ENCODE assay signal across 28 cellular contexts in the genomic region with DNA sequence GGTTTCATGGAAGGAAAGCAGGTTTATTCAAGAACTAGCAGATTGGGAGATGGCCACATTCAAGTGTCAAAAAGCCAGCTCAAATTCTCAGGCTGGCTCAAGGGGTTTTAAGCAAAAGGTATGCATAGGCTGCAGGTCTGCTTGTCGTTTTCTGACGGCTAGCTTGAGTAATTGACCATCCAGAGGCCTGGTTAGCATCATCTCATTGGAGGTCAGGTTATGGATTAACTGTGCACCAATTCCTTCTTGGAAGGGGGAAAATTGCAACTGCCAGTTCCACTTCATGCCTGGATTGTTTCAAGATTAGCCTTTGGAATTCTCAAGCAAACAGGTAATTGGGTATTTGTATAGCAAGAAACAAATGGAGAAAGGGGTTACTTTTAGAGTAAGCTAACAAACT.
"Had no signal": no experiment of that assay in that cellular context is flagged by ENCODE, and none has a peak within 500 bp of the region (broad histone marks: within the 10 kb centered on the region; RNA-seq: fewer than 3 reads in every experiment).

No MANE protein-coding gene starts in this region.

- H3K4me3 ChIP-seq: heart left ventricle, pancreas, psoas muscle, thoracic aorta had no signal

- H3K36me3 ChIP-seq: heart left ventricle, pancreas, thoracic aorta had no signal

- ATAC-seq: esophagus mucosa; heart left ventricle; left cardiac atrium; psoas muscle; right cardiac atrium; stimulated activated naive CD8-positive, alpha-beta T cell treated with anti-CD3 and anti-CD28 coated beads, Interleukin-15, Interleukin-2, amounts not matched to agents 100 U/mL and 50 U/mL, for 24 hours had no signal

- H3K27me3 Mint-ChIP-seq: activated CD4-positive, alpha-beta memory T cell treated with anti-CD3 and anti-CD28 coated beads for 36 hours; activated CD4-positive, alpha-beta T cell treated with anti-CD3 and anti-CD28 coated beads, Interleukin-2, amount 10 ng/mL, durations not matched to agents 24 days and 14 days; activated naive CD4-positive, alpha-beta T cell treated with anti-CD3 and anti-CD28 coated beads, Interleukin-2, amount 10 ng/mL, durations not matched to agents 7 days and 5 days had no signal

- H3K27ac ChIP-seq: heart left ventricle, pancreas, psoas muscle, thoracic aorta had no signal

- H3K4me3 Mint-ChIP-seq: activated CD4-positive, alpha-beta memory T cell treated with anti-CD3 and anti-CD28 coated beads for 36 hours; activated CD4-positive, alpha-beta T cell treated with anti-CD3 and anti-CD28 coated beads, Interleukin-2, amount 10 ng/mL, durations not matched to agents 24 days and 14 days; activated naive CD4-positive, alpha-beta T cell treated with anti-CD3 and anti-CD28 coated beads, Interleukin-2, amount 10 ng/mL, durations not matched to agents 7 days and 5 days; activated T-cell treated with anti-CD3 and anti-CD28 coated beads, Interleukin-2, amount 50 U/mL, for 24 hours; immature natural killer cell; mesothelial cell of epicardium; naive B cell; neural crest cell; T-helper 1 cell treated with Interleukin-12 subunit alpha and Interleukin-12 subunit beta and Interleukin-4 antibody, amounts not matched to agents 30 μg/mL and 1 μg/mL, for 36 hours had no signal

- H3K9me3 ChIP-seq: pancreas, psoas muscle, thoracic aorta had no signal

- H3K27ac Mint-ChIP-seq: activated CD4-positive, alpha-beta memory T cell treated with anti-CD3 and anti-CD28 coated beads for 36 hours; activated CD4-positive, alpha-beta T cell treated with anti-CD3 and anti-CD28 coated beads, Interleukin-2, amount 10 ng/mL, durations not matched to agents 24 days and 14 days; activated naive CD4-positive, alpha-beta T cell treated with anti-CD3 and anti-CD28 coated beads, Interleukin-2, amount 10 ng/mL, durations not matched to agents 7 days and 5 days; activated T-cell treated with anti-CD3 and anti-CD28 coated beads, Interleukin-2, amount 50 U/mL, for 24 hours; immature natural killer cell; naive B cell; T-helper 1 cell treated with Interleukin-12 subunit alpha and Interleukin-12 subunit beta and Interleukin-4 antibody, amounts not matched to agents 30 μg/mL and 1 μg/mL, for 36 hours had no signal

- H3K36me3 Mint-ChIP-seq: activated CD4-positive, alpha-beta memory T cell treated with anti-CD3 and anti-CD28 coated beads for 36 hours; activated naive CD4-positive, alpha-beta T cell treated with anti-CD3 and anti-CD28 coated beads, Interleukin-2, amount 10 ng/mL, durations not matched to agents 7 days and 5 days; immature natural killer cell; mesothelial cell of epicardium; naive B cell had no signal

- H3K4me1 ChIP-seq: heart left ventricle, pancreas, psoas muscle had no signal

- FAIRE-seq: endothelial cell of umbilical vein, pancreas had no signal

- H3K9me3 Mint-ChIP-seq: activated CD4-positive, alpha-beta memory T cell treated with anti-CD3 and anti-CD28 coated beads for 36 hours; activated CD4-positive, alpha-beta T cell treated with anti-CD3 and anti-CD28 coated beads, Interleukin-2, amount 10 ng/mL, durations not matched to agents 24 days and 14 days; activated naive CD4-positive, alpha-beta T cell treated with anti-CD3 and anti-CD28 coated beads, Interleukin-2, amount 10 ng/mL, durations not matched to agents 7 days and 5 days; activated T-cell treated with anti-CD3 and anti-CD28 coated beads, Interleukin-2, amount 50 U/mL, for 24 hours; immature natural killer cell; T-helper 1 cell treated with Interleukin-12 subunit alpha and Interleukin-12 subunit beta and Interleukin-4 antibody, amounts not matched to agents 30 μg/mL and 1 μg/mL, for 36 hours had no signal

- DNase-seq: activated CD4-positive, alpha-beta memory T cell treated with anti-CD3 and anti-CD28 coated beads for 36 hours; activated CD4-positive, alpha-beta T cell treated with anti-CD3 and anti-CD28 coated beads, Interleukin-2, amount 10 ng/mL, durations not matched to agents 24 days and 14 days; activated CD4-positive, CD25-positive, alpha-beta regulatory T cell treated with anti-CD3 and anti-CD28 coated beads, Interleukin-2, amount 50 U/mL, for 72 hours; activated CD8-positive, alpha-beta memory T cell treated with anti-CD3 and anti-CD28 coated beads, Interleukin-2, amount 50 U/mL, for 4 hours; activated gamma-delta T cell; activated naive CD4-positive, alpha-beta T cell treated with anti-CD3 and anti-CD28 coated beads, Interleukin-2, amount 10 ng/mL, durations not matched to agents 7 days and 5 days; activated T-cell treated with anti-CD3 and anti-CD28 coated beads, Interleukin-2, amount 50 U/mL, for 24 hours; amniotic stem cell; central memory CD4-positive, alpha-beta T cell; foreskin fibroblast; heart left ventricle; hypothalamus; immature natural killer cell; left cardiac atrium; mammary epithelial cell; naive B cell; nucleus accumbens; psoas muscle; right cardiac atrium; stimulated activated CD4-positive, alpha-beta T cell treated with anti-CD3 and anti-CD28 coated beads, Interleukin-2, amount 100 ng/mL, for 48 hours; stimulated activated naive CD8-positive, alpha-beta T cell treated with anti-CD3 and anti-CD28 coated beads, Interleukin-15, Interleukin-2, amounts not matched to agents 100 U/mL and 50 U/mL, for 24 hours had no signal

- H3K4me1 Mint-ChIP-seq: activated CD4-positive, alpha-beta T cell treated with anti-CD3 and anti-CD28 coated beads, Interleukin-2, amount 10 ng/mL, durations not matched to agents 24 days and 14 days; activated naive CD4-positive, alpha-beta T cell treated with anti-CD3 and anti-CD28 coated beads, Interleukin-2, amount 10 ng/mL, durations not matched to agents 7 days and 5 days; immature natural killer cell; naive B cell; neural crest cell had no signal
